Comparison of ENCODE assay signal across 32 cellular contexts in genomic region chr14:102888748-102889147, GRCh38. TPM values are rescaled to one million over a fixed set of nuclear protein-coding genes. Genes with fewer than 3 reads are reported as not detected.
"Had no signal": no experiment of that assay in that cellular context is flagged by ENCODE, and none has a peak within 500 bp of the region (broad histone marks: within the 10 kb centered on the region; RNA-seq: fewer than 3 reads in every experiment).

No MANE protein-coding gene starts in this region.

- DNase-seq: activated B cell treated with CpG ODN at 0.5 μM for 24 hours; activated CD4-positive, alpha-beta memory T cell treated with anti-CD3 and anti-CD28 coated beads for 36 hours; activated CD4-positive, alpha-beta T cell treated with anti-CD3 and anti-CD28 coated beads for 36 hours; activated CD4-positive, alpha-beta T cell treated with anti-CD3 and anti-CD28 coated beads, Interleukin-2, amount 10 ng/mL, durations not matched to agents 24 days and 14 days; activated CD8-positive, alpha-beta memory T cell treated with anti-CD3 and anti-CD28 coated beads, Interleukin-2, amount 10 ng/mL, durations not matched to agents 7 days and 5 days; activated CD8-positive, alpha-beta memory T cell treated with anti-CD3 and anti-CD28 coated beads, Interleukin-2, amount 50 U/mL, for 4 hours; activated CD8-positive, alpha-beta T cell treated with anti-CD3 and anti-CD28 coated beads, Interleukin-2, amount 10 ng/mL, durations not matched to agents 7 days and 5 days; activated effector memory CD4-positive, alpha-beta T cell treated with Interleukin-2 at 50 U/mL for 16 hours; activated gamma-delta T cell treated with Interleukin-2 at 50 U/mL for 16 hours; activated naive CD4-positive, alpha-beta T cell treated with anti-CD3 and anti-CD28 coated beads, Interleukin-2, amount 50 U/mL, for 16 hours; activated naive CD4-positive, alpha-beta T cell treated with Interleukin-2 at 50 U/mL for 16 hours; activated T-cell treated with anti-CD3 and anti-CD28 coated beads, Interleukin-2, amount 50 U/mL, for 4 hours; amygdala; aorta; body of pancreas; central memory CD4-positive, alpha-beta T cell; cerebellar nuclear complex; colonic mucosa; effector CD8-positive, alpha-beta T cell; heart right ventricle; T-helper 1 cell; T-helper 17 cell; T1000; WERI-Rb-1 had no signal

- ATAC-seq: activated CD4-positive, alpha-beta T cell treated with anti-CD3 and anti-CD28 coated beads for 36 hours; activated CD4-positive, CD25-positive, alpha-beta regulatory T cell treated with anti-CD3 and anti-CD28 coated beads, Interleukin-2, amount 50 U/mL, for 24 hours; activated CD8-positive, alpha-beta memory T cell treated with anti-CD3 and anti-CD28 coated beads, Interleukin-2, amount 10 ng/mL, durations not matched to agents 7 days and 5 days; activated CD8-positive, alpha-beta T cell treated with anti-CD3 and anti-CD28 coated beads, Interleukin-2, amount 10 ng/mL, durations not matched to agents 7 days and 5 days; activated T-cell treated with anti-CD3 and anti-CD28 coated beads, Interleukin-2, amount 50 U/mL, for 4 hours; activated T-helper 17 cell treated with anti-CD3 and anti-CD28 coated beads, Interleukin-2, amount 50 U/mL, for 72 hours; body of pancreas; foreskin keratinocyte; gastroesophageal sphincter; heart right ventricle; T-helper 17 cell had no signal

- H3K4me1 Mint-ChIP-seq: activated CD8-positive, alpha-beta memory T cell treated with anti-CD3 and anti-CD28 coated beads, Interleukin-2, amount 10 ng/mL, durations not matched to agents 7 days and 5 days had no signal

- H3K9me3 Mint-ChIP-seq: activated B cell treated with CpG ODN at 0.5 μM for 24 hours; activated CD4-positive, alpha-beta memory T cell treated with anti-CD3 and anti-CD28 coated beads for 36 hours; activated CD4-positive, alpha-beta T cell treated with anti-CD3 and anti-CD28 coated beads, Interleukin-2, amount 10 ng/mL, durations not matched to agents 24 days and 14 days; activated T-cell treated with anti-CD3 and anti-CD28 coated beads, Interleukin-2, amount 50 U/mL, for 4 hours; activated T-helper 17 cell treated with anti-CD3 and anti-CD28 coated beads, Interleukin-2, amount 50 U/mL, for 72 hours; T-helper 2 cell treated with Interferon-gamma antibody and Interleukin-4, amounts not matched to agents 5 μg/mL and 100 μg/mL, for 36 hours had no signal

- FAIRE-seq: endometrium, endothelial cell of umbilical vein had no signal

- H3K27me3 Mint-ChIP-seq: activated B cell treated with CpG ODN at 0.5 μM for 24 hours; activated CD4-positive, alpha-beta memory T cell treated with anti-CD3 and anti-CD28 coated beads for 36 hours; activated CD4-positive, alpha-beta T cell treated with anti-CD3 and anti-CD28 coated beads for 36 hours; activated CD4-positive, alpha-beta T cell treated with anti-CD3 and anti-CD28 coated beads, Interleukin-2, amount 10 ng/mL, durations not matched to agents 24 days and 14 days; activated CD8-positive, alpha-beta memory T cell treated with anti-CD3 and anti-CD28 coated beads, Interleukin-2, amount 10 ng/mL, durations not matched to agents 7 days and 5 days; activated naive CD8-positive, alpha-beta T cell; activated T-helper 17 cell treated with anti-CD3 and anti-CD28 coated beads, Interleukin-2, amount 50 U/mL, for 72 hours; T-helper 17 cell had no signal

- H3K4me3 Mint-ChIP-seq: activated B cell treated with CpG ODN at 0.5 μM for 24 hours; activated CD4-positive, alpha-beta memory T cell treated with anti-CD3 and anti-CD28 coated beads for 36 hours; activated CD4-positive, alpha-beta T cell treated with anti-CD3 and anti-CD28 coated beads for 36 hours; activated CD4-positive, alpha-beta T cell treated with anti-CD3 and anti-CD28 coated beads, Interleukin-2, amount 10 ng/mL, durations not matched to agents 24 days and 14 days; activated CD8-positive, alpha-beta memory T cell treated with anti-CD3 and anti-CD28 coated beads, Interleukin-2, amount 10 ng/mL, durations not matched to agents 7 days and 5 days; activated CD8-positive, alpha-beta T cell treated with anti-CD3 and anti-CD28 coated beads, Interleukin-2, amount 10 ng/mL, durations not matched to agents 7 days and 5 days; activated naive CD8-positive, alpha-beta T cell; activated T-cell treated with anti-CD3 and anti-CD28 coated beads, Interleukin-2, amount 50 U/mL, for 4 hours; activated T-helper 17 cell treated with anti-CD3 and anti-CD28 coated beads, Interleukin-2, amount 50 U/mL, for 72 hours; T-helper 17 cell; T-helper 2 cell treated with Interferon-gamma antibody and Interleukin-4, amounts not matched to agents 5 μg/mL and 100 μg/mL, for 36 hours had no signal

- H3K27ac Mint-ChIP-seq: activated B cell treated with CpG ODN at 0.5 μM for 24 hours; activated CD4-positive, alpha-beta T cell treated with anti-CD3 and anti-CD28 coated beads for 36 hours; activated CD4-positive, alpha-beta T cell treated with anti-CD3 and anti-CD28 coated beads, Interleukin-2, amount 10 ng/mL, durations not matched to agents 24 days and 14 days; activated CD8-positive, alpha-beta memory T cell treated with anti-CD3 and anti-CD28 coated beads, Interleukin-2, amount 10 ng/mL, durations not matched to agents 7 days and 5 days; activated CD8-positive, alpha-beta T cell treated with anti-CD3 and anti-CD28 coated beads, Interleukin-2, amount 10 ng/mL, durations not matched to agents 7 days and 5 days; activated naive CD8-positive, alpha-beta T cell; activated T-helper 17 cell treated with anti-CD3 and anti-CD28 coated beads, Interleukin-2, amount 50 U/mL, for 72 hours; T-helper 17 cell; T-helper 2 cell treated with Interferon-gamma antibody and Interleukin-4, amounts not matched to agents 5 μg/mL and 100 μg/mL, for 36 hours had no signal

RNA-seq across cellular contexts. Expression of gene AMN, which starts 33.7 kb away (rescaled TPM):
- total RNA-seq: endothelial cell of umbilical vein had no signal
